1 cellular context compared by ENCODE assay signal in the genomic region with DNA sequence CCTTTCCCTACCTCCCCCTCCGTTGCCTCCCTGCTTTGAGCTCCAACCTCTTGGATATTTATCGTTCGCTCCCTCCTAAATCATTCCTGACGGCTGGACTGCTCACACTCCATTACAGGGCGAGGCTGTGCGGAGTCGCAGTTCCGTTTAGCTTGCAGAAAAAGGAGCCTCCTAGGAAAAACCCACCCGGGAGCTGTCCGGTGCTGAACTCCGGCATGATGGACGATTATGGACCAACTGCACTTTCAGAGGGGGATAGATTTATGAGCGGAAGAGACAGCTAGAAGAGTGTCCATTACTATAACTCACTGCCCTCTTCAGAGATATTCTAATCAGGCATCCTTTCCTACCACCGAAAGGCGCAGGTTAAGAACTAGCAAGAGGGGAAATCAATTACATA.
A peak's percentile ranks its signal among the peaks of the same experiment; 100 is the strongest.
TF ChIP-seq lines count a peak whose summit lies in the region.

No MANE protein-coding gene starts in this region.

TF ChIP-seq in GM12878, 131 proteins besides CTCF, POLR2A, EP300 and RAD21 (continued from another document):
- TF ChIP-seq REST (IDR thresholded peaks at IDR 0.05; ENCODE audit: low read depth, low read length), result peak; percentile 89
